In the genomic region with DNA sequence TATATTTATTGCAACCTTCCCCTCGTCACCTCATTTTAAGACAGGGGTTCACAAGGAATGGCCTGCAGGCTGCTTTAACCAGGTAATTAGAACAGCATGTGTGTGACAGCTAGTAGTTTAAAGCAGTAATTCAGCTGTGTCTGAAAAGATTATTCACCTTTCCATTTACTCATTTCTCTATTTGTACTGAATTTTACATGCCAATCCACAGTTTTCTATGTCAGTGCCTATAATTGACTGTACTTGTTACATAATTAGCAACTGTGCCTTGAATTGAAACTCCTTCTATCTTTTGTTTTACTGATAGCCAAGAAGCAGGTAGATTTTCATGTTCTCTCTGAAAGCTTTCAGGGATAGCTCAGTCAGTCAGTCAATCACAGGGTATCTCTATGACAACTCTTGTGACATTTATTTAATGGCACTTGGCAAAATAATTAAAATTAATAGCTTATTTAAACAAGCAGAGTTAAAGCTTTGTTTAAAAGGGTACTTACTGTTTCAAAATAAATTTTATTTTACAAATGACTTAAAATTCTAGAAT, we compare ENCODE assay signal across 16 cellular contexts.
DNase-seq lines count a peak whose midpoint lies in the region; ATAC-seq, FAIRE-seq and TF ChIP-seq lines count a peak whose summit lies in the region.
"Had no signal": no experiment of that assay in that cellular context is flagged by ENCODE, and none has a peak within 500 bp of the region (broad histone marks: within the 10 kb centered on the region; RNA-seq: fewer than 3 reads in every experiment).

No MANE protein-coding gene starts in this region.

- H3K36me3 ChIP-seq in kidney (ENCODE audit: control insufficient read depth in 1 of 2, insufficient read depth in 2 of 2, low read length in 2 of 2) (no peaks in the 10 kb centered on the region), SJCRH30 (no peaks in the 10 kb centered on the region)
- H3K36me3 ChIP-seq: MG63, SJSA1 had no signal

- no peak overlapping the region for H3K9ac ChIP-seq in kidney (ENCODE audit: low read length in 2 of 2)

- H3K27me3 ChIP-seq in SJCRH30: no peaks in the 10 kb centered on the region
- H3K27me3 ChIP-seq: MG63, SJSA1 had no signal

- TF ChIP-seq POLR2A in GM12892 (IDR thresholded peaks at IDR 0.05; ENCODE audit: low read depth, low read length): no peak

- H3K27ac Mint-ChIP-seq in stimulated activated naive CD8-positive, alpha-beta T cell treated with anti-CD3 and anti-CD28 coated beads, Interleukin-15, amount 100 ng/mL, for 72 hours: no peak overlapping the region
- H3K27ac Mint-ChIP-seq: B cell; CD4-positive, alpha-beta T cell had no signal

- FAIRE-seq in GM12892 (lab: Jason Lieb, UNC) (peak; percentile 63), kidney (lab: Jason Lieb, UNC) (peak; percentile 47)

- peaks cover 0 to 25% of the 10 kb centered on the region in 2 donors for H3K4me1 ChIP-seq in kidney (ENCODE audit: control insufficient read depth in 1 of 2, insufficient read depth in 1 of 2, low read depth in 1 of 2, low read length in 2 of 2)
- H3K4me1 ChIP-seq in SJCRH30: no peaks in the 10 kb centered on the region
- H3K4me1 ChIP-seq: SJSA1 had no signal

- H3K9me3 ChIP-seq in kidney (ENCODE audit: control insufficient read depth in 1 of 2, low read length in 2 of 2) (no peaks in the 10 kb centered on the region), SJCRH30 (replicated peaks) (no peaks in the 10 kb centered on the region)
- H3K9me3 ChIP-seq: SJSA1 had no signal

- in situ Hi-C loops in G401 (cut with HindIII; ENCODE audit: low sequenced_read_pairs): no loop called here

- peaks cover 0 to 5% of the 10 kb centered on the region in 2 donors for H3K9me3 Mint-ChIP-seq in stimulated activated naive CD8-positive, alpha-beta T cell treated with anti-CD3 and anti-CD28 coated beads, Interleukin-15, amount 100 ng/mL, for 72 hours
- H3K9me3 Mint-ChIP-seq: CD4-positive, alpha-beta T cell had no signal

- DNase-seq in G401 (ENCODE audit: low spot score) (peak; percentile 41), GM12892 (ENCODE audit: insufficient read length) (no peak), NCI-H2227 (lab: John Stamatoyannopoulos, UW; ENCODE audit: unreplicated experiment) (peak; percentile 22), kidney (no peak), mucosa of gallbladder (ENCODE audit: low spot score) (no peak), SJCRH30 (no peak)
- DNase-seq in stimulated activated CD4-positive, alpha-beta T cell treated with anti-CD3 and anti-CD28 coated beads, Interleukin-15, amount 100 ng/mL, for 24 hours: no peak
- no peak for DNase-seq in stimulated activated naive CD8-positive, alpha-beta T cell treated with anti-CD3 and anti-CD28 coated beads, Interleukin-15, amount 100 ng/mL, for 72 hours
- DNase-seq: Calu3; CD4-positive, alpha-beta T cell; DMS79; GDM1; MG63; NCI-H2029 treated with DMSO at 0.1 percent for 48 hours had no signal

- H3K4me1 Mint-ChIP-seq in stimulated activated naive CD8-positive, alpha-beta T cell treated with anti-CD3 and anti-CD28 coated beads, Interleukin-15, amount 100 ng/mL, for 72 hours: peaks cover 25% of the 10 kb centered on the region

- intact Hi-C loops in kidney (cut with DNase I): no loop called here

- no peak for TF ChIP-seq CTCF in kidney (IDR thresholded peaks at IDR 0.05; ENCODE audit: borderline replicate concordance, extremely low read depth, insufficient read depth)

- no peak overlapping the region for H3K4me3 Mint-ChIP-seq in stimulated activated naive CD8-positive, alpha-beta T cell treated with anti-CD3 and anti-CD28 coated beads, Interleukin-15, amount 100 ng/mL, for 72 hours
- H3K4me3 Mint-ChIP-seq: B cell; CD4-positive, alpha-beta T cell had no signal

- H3K27ac ChIP-seq in kidney (ENCODE audit: low read depth in 2 of 2, low read length in 2 of 2): no peak overlapping the region
- H3K27ac ChIP-seq in SJCRH30: no peak overlapping the region
- H3K27ac ChIP-seq: SJSA1 had no signal

- H3K27me3 Mint-ChIP-seq in stimulated activated naive CD8-positive, alpha-beta T cell treated with anti-CD3 and anti-CD28 coated beads, Interleukin-15, amount 100 ng/mL, for 72 hours: no peaks in the 10 kb centered on the region
- H3K27me3 Mint-ChIP-seq: B cell; CD4-positive, alpha-beta T cell had no signal

- ATAC-seq in stimulated activated naive CD8-positive, alpha-beta T cell treated with anti-CD3 and anti-CD28 coated beads, Interleukin-15, amount 100 ng/mL, for 72 hours: no peak

- H3K4me3 ChIP-seq in kidney (ENCODE audit: low read length in 2 of 2): no peak overlapping the region
- H3K4me3 ChIP-seq in SJCRH30: no peak overlapping the region
- H3K4me3 ChIP-seq: MG63, SJSA1 had no signal

Comparison
In these comparisons a context has a peak if more than half of its experiments do, and no peak if none do; other contexts are left out.
1. DNase-seq: peak in G401 (single experiment) and NCI-H2227 (single experiment); none in GM12892 (single experiment), kidney (single experiment), stimulated activated CD4-positive, alpha-beta T cell treated with anti-CD3 and anti-CD28 coated beads, Interleukin-15, amount 100 ng/mL, for 24 hours (single experiment), mucosa of gallbladder (single experiment), stimulated activated naive CD8-positive, alpha-beta T cell treated with anti-CD3 and anti-CD28 coated beads, Interleukin-15, amount 100 ng/mL, for 72 hours (0 of 2) and SJCRH30 (0 of 2).